ENCODE assay signal across 10 cellular contexts in the genomic region with DNA sequence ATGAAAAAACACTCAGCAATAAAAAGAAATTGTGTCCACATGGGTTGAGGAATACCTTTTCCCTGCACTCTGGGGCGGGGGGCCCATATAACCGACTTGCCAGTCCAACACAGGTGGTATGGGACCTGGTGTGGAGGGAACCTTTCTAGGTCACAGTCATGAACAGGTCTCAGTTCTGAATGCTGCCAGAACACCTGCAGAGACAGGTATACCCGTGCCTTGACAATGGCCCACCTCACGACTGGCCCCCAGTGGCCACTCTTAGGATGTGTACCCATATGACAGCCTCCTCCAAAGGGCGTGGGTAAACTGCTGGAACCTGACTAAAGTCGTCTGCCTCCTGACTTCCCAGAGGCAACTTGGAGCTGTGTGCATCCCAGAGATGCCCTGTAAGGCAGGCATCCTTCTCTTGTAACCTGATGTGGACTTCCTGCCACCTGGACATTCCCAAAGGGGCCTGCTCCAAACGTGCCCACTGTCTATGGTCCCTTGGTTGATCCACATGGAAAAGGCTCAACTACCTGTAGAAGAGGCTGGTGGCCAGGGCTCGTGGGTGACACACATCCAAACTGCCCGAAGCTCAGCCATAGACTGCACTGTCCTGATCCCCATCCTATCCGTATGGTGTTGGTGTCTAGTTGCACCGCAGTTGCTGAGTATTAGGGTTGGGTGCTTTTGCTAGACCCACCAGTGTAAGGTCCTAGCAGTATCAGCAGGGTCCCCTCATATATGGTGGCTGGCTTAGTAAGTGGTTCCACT.
DNase-seq lines count a peak whose midpoint lies in the region; ATAC-seq and TF ChIP-seq lines count a peak whose summit lies in the region.
"Had no signal": no experiment of that assay in that cellular context is flagged by ENCODE, and none has a peak within 500 bp of the region (broad histone marks: within the 10 kb centered on the region; RNA-seq: fewer than 3 reads in every experiment).

No MANE protein-coding gene starts in this region.

- H3K36me3 Mint-ChIP-seq in T-cell, result no peaks in the 10 kb centered on the region
- H3K36me3 Mint-ChIP-seq in CD4-positive, alpha-beta memory T cell, result no peaks in the 10 kb centered on the region

- 38 to 47% methylated on average over 8 to 11 of the region's 11 CpGs for WGBS in lower leg skin, 2 donors

- POLR2A ChIA-PET in T-cell (lab: Charles Lee), result no interaction called here
- POLR2A ChIA-PET in CD4-positive, alpha-beta memory T cell (lab: Charles Lee; ENCODE audit: partially characterized antibody), result no interaction called here

- H3K27me3 Mint-ChIP-seq in T-cell, result peaks cover 16 to 25% of the 10 kb centered on the region in 2 donors
- peaks cover 9 to 12% of the 10 kb centered on the region in 2 donors for H3K27me3 Mint-ChIP-seq in CD4-positive, alpha-beta memory T cell

- no peaks in the 10 kb centered on the region for H3K9me3 ChIP-seq in CD4-positive, alpha-beta memory T cell (ENCODE audit: control insufficient read depth in 1 of 2, low read length in 2 of 2)

- intact Hi-C loops in lower leg skin (cut with DNase I; ENCODE audit: low total_unique reads), result no loop called here
- intact Hi-C loops in CD4-positive, alpha-beta memory T cell (cut with micrococcal nuclease), result no loop called here

- H3K4me3 Mint-ChIP-seq in T-cell, result no peak overlapping the region
- H3K4me3 Mint-ChIP-seq in CD4-positive, alpha-beta memory T cell, result no peak overlapping the region

- H3K4me3 ChIP-seq in GM12875 (ENCODE audit: low read depth, low read length) (no peak overlapping the region), lower leg skin (ENCODE audit: low read depth, poor library complexity, severe bottlenecking) (no peak overlapping the region)
- no peak overlapping the region for H3K4me3 ChIP-seq in CD4-positive, alpha-beta memory T cell (ENCODE audit: low read length in 2 of 2)

- TF ChIP-seq CTCF in GM12875 (IDR thresholded peaks at IDR 0.05; ENCODE audit: borderline replicate concordance, insufficient read depth, low read depth, low read length) (0 out of 2 replicates have a peak, but pooled peaks have one; percentile 14), lower leg skin (IDR thresholded peaks at IDR 0.05) (no peak), foreskin keratinocyte (conservative IDR thresholded peaks at IDR 0.05) (no peak)

- CTCF ChIA-PET in T-cell (lab: Charles Lee), result no interaction called here
- CTCF ChIA-PET in CD4-positive, alpha-beta memory T cell (lab: Charles Lee; ENCODE audit: partially characterized antibody), result interaction anchor here (1.3 kb wide), 1 partner anchor 13 kb away, joined by 3 read pairs; no protein-coding TSS in a partner anchor

- H3K27ac Mint-ChIP-seq in T-cell, result no peak overlapping the region
- H3K27ac Mint-ChIP-seq in CD4-positive, alpha-beta memory T cell, result no peak overlapping the region

- no peaks in the 10 kb centered on the region for H3K4me1 Mint-ChIP-seq in T-cell
- H3K4me1 Mint-ChIP-seq in CD4-positive, alpha-beta memory T cell, result no peaks in the 10 kb centered on the region

- H3K4me1 ChIP-seq in CD4-positive, alpha-beta memory T cell (ENCODE audit: insufficient read depth, low read length), result no peaks in the 10 kb centered on the region
- no peaks in the 10 kb centered on the region for H3K4me1 ChIP-seq in foreskin keratinocyte

- H3K9me3 Mint-ChIP-seq in T-cell, result peaks cover 0 to 6% (median 0%) of the 10 kb centered on the region in 3 donors
- peaks cover 0 to 5% (median 0%) of the 10 kb centered on the region in 8 donors for H3K9me3 Mint-ChIP-seq in CD4-positive, alpha-beta memory T cell

- no peaks in the 10 kb centered on the region for H3K27me3 ChIP-seq in CD4-positive, alpha-beta memory T cell (ENCODE audit: insufficient read depth, low read length)
- H3K27me3 ChIP-seq in foreskin keratinocyte, result no peaks in the 10 kb centered on the region

- ATAC-seq in T-cell (replicated peaks in 1 of 4) (peak in 3 of 4 experiments; percentile 46 to 69 (median 60)), foreskin keratinocyte (no peak)

- no peak for TF ChIP-seq POLR2A in lower leg skin (IDR thresholded peaks at IDR 0.05)

- DNase-seq in A172 (ENCODE audit: low spot score) (peak; percentile 11), T-cell (peak in 5 of 34 experiments; percentile 7 to 20 (median 14)), lower leg skin (ENCODE audit: low spot score in 2 of 2) (peak; percentile 6 to 70), OCI-M1 (lab: John Stamatoyannopoulos, UW) (no peak), DMS79 treated with DMSO at 0.1 percent for 48 hours (lab: John Stamatoyannopoulos, UW) (no peak), foreskin keratinocyte (no peak)
- DNase-seq in CD4-positive, alpha-beta memory T cell, result no peak
- DNase-seq: activated gamma-delta T cell, NCI-H2171 treated with DMSO at 0.1 percent for 48 hours had no signal

- no peaks in the 10 kb centered on the region for H3K36me3 ChIP-seq in CD4-positive, alpha-beta memory T cell (ENCODE audit: insufficient read depth, low read length)

- no peak overlapping the region for H3K27ac ChIP-seq in CD4-positive, alpha-beta memory T cell (ENCODE audit: low read depth, low read length)
- H3K27ac ChIP-seq in foreskin keratinocyte, result no peak overlapping the region

Comparison
In these comparisons a context has a peak if more than half of its experiments do, and no peak if none do; other contexts are left out.
1. DNase-seq: peak in A172 (single experiment) and lower leg skin (2 of 2); none in OCI-M1 (single experiment), DMS79 treated with DMSO at 0.1 percent for 48 hours (single experiment), CD4-positive, alpha-beta memory T cell (0 of 5) and foreskin keratinocyte (0 of 2).